8 cellular contexts compared by ENCODE assay signal in the genomic region with DNA sequence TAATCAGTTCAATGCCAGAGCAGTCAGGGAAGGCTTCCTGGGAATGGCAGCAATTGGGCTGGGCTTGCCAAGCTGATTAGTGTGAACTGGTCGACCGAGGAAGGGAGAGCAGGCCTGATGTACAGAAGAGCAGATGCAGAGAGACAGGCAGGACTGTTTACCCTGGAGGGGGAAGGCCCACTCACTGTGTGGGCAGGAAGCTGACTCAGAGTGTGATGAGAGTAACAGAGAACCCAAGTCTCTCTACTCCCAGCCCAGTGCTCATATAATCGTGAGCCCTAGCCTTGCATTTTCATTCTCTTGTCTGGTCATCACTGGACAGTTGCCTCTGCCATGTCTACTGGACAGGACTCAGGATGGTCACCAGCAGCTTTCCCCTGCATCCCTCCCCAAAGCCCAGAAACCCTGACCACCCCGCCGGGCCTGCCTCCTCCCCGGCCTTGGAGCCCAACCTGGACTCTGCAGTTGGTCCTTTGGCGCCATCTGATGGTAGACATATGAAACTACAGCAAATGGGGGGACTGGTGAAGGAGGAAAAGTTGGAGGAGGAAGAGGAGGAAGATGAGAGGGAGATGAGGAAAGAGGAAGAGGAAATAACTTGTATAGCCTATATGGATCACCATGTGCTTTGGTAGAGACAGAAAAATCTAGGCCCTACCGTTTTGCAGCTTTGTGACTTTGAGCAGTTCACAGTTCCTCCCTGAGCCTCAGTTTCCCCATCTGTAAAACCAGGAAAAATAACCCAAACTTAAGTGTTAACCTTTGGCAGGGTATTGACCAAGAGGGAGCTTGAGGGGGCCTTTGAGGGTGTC. TPM values are rescaled to one million over a fixed set of nuclear protein-coding genes. Genes with fewer than 3 reads are reported as not detected.
A peak's percentile ranks its signal among the peaks of the same experiment; 100 is the strongest.
DNase-seq lines count a peak whose midpoint lies in the region; ATAC-seq and TF ChIP-seq lines count a peak whose summit lies in the region.

No MANE protein-coding gene starts in this region.

- TF ChIP-seq CTCF in OCI-LY1 (IDR thresholded peaks at IDR 0.05; ENCODE audit: low read length), result peak; percentile 95
- TF ChIP-seq CTCF in esophagus squamous epithelium (IDR thresholded peaks at IDR 0.05), result peak; percentile 73 to 98 (median 95)
- peak; percentile 97 for TF ChIP-seq CTCF in type B pancreatic cell (conservative IDR thresholded peaks at IDR 0.05)

- H3K4me3 ChIP-seq in OCI-LY1 (ENCODE audit: low read depth, low read length, poor library complexity, severe bottlenecking) (no peak overlapping the region), esophagus squamous epithelium (peak overlapping the region in 1 of 4 donors; percentile 27), neuronal stem cell (ENCODE audit: low read length in 2 of 2) (no peak overlapping the region)

- no peaks in the 10 kb centered on the region for H3K36me3 ChIP-seq in OCI-LY1 (ENCODE audit: insufficient read depth, low read length)
- H3K36me3 ChIP-seq in esophagus squamous epithelium, result no peaks in the 10 kb centered on the region
- no peaks in the 10 kb centered on the region for H3K36me3 ChIP-seq in neuronal stem cell (replicated peaks in 1 of 2; ENCODE audit: control insufficient read depth in 2 of 2, insufficient read depth in 2 of 2, low read length in 2 of 2)

- H3F3A ChIP-seq in OCI-LY1 (ENCODE audit: insufficient read depth, low read length), result no peaks in the 10 kb centered on the region

- peak overlapping the region; percentile 6 for H3K23ac ChIP-seq in neuronal stem cell (ENCODE audit: low read depth, low read length, poor library complexity)

- peak overlapping the region; percentile 44 for H2BK5ac ChIP-seq in neuronal stem cell (ENCODE audit: low read length)

- H3K4me2 ChIP-seq in OCI-LY1 (ENCODE audit: low read length) (no peak overlapping the region), neuronal stem cell (ENCODE audit: insufficient read depth, low read length, poor library complexity, severe bottlenecking) (no peak overlapping the region)

- no peaks in the 10 kb centered on the region for H3K79me2 ChIP-seq in OCI-LY1 (ENCODE audit: insufficient read depth, low read length)

- H3K27me3 ChIP-seq in OCI-LY1 (ENCODE audit: insufficient read depth, low read length) (no peaks in the 10 kb centered on the region), esophagus squamous epithelium (peaks cover 0 to 25% (median 0%) of the 10 kb centered on the region in 4 donors), neuronal stem cell (ENCODE audit: control insufficient read depth in 3 of 3, insufficient read depth in 3 of 3, low read depth in 1 of 3, low read length in 3 of 3) (no peaks in the 10 kb centered on the region)

- WGBS in esophagus squamous epithelium, 2 donors, result 5 to 7% methylated on average over 7 to 8 of the region's 8 CpGs
- WGBS in neuronal stem cell (ENCODE audit: extremely low coverage in 2 of 2, insufficient read length in 2 of 2, insufficient replicate concordance in 1 of 2), 2 donors, result no CpG with 5 or more reads among the region's 8 CpGs

- no peaks in the 10 kb centered on the region for H3K36me3 Mint-ChIP-seq in type B pancreatic cell

- DNase-seq in Ammon's horn (ENCODE audit: low spot score) (peak; percentile 86), activated T-cell treated with anti-CD3 and anti-CD28 coated beads for 4 hours (peak; percentile 63), esophagus squamous epithelium (lab: John Stamatoyannopoulos, UW) (no peak), neuronal stem cell (ENCODE audit: low spot score) (peak; percentile 77), type B pancreatic cell (ENCODE audit: extremely low spot score, unreplicated experiment) (peak; percentile 72)

- no peak overlapping the region for H3K4me3 Mint-ChIP-seq in type B pancreatic cell

- H3K9ac ChIP-seq in OCI-LY1 (ENCODE audit: low read length) (no peak overlapping the region), neuronal stem cell (ENCODE audit: low read depth, low read length, poor library complexity) (no peak overlapping the region)

- H2BK15ac ChIP-seq in neuronal stem cell (ENCODE audit: low read length), result peak overlapping the region; percentile 64

- H3K79me1 ChIP-seq in neuronal stem cell (ENCODE audit: low read depth, low read length), result no peaks in the 10 kb centered on the region

- H3K9me2 ChIP-seq in OCI-LY1 (ENCODE audit: low read depth, low read length), result no peaks in the 10 kb centered on the region

- intact Hi-C loops in esophagus squamous epithelium (cut with DNase I), result loop anchor here (2.0 kb wide), 1 partner anchor 166 kb away; no protein-coding TSS in a partner anchor

- no peak overlapping the region for H3K27ac ChIP-seq in OCI-LY1 (ENCODE audit: low read depth, low read length, poor library complexity, severe bottlenecking)
- no peak overlapping the region for H3K27ac ChIP-seq in esophagus squamous epithelium
- no peak overlapping the region for H3K27ac ChIP-seq in neuronal stem cell (replicated peaks; ENCODE audit: low read length)

- H3K14ac ChIP-seq in neuronal stem cell (ENCODE audit: low read length), result peak overlapping the region; percentile 5

- H4K91ac ChIP-seq in neuronal stem cell (ENCODE audit: low read depth, low read length, poor library complexity), result no peak overlapping the region

- no peak overlapping the region for H3K27ac Mint-ChIP-seq in type B pancreatic cell

- no peak overlapping the region for H4K8ac ChIP-seq in neuronal stem cell (ENCODE audit: low read depth, low read length)

- peak overlapping the region; percentile 44 for H3K18ac ChIP-seq in neuronal stem cell (ENCODE audit: low read length)

- peak overlapping the region; percentile 67 for H2BK12ac ChIP-seq in neuronal stem cell (ENCODE audit: low read length)

- no peaks in the 10 kb centered on the region for H3K9me3 Mint-ChIP-seq in type B pancreatic cell

- no peak overlapping the region for H3K4ac ChIP-seq in neuronal stem cell (ENCODE audit: low read length)

- H2AFZ ChIP-seq in OCI-LY1 (ENCODE audit: low read length) (no peak overlapping the region), neuronal stem cell (ENCODE audit: low read length) (no peak overlapping the region)

- TF ChIP-seq POLR2A in esophagus squamous epithelium (IDR thresholded peaks at IDR 0.05), result no peak

- no peaks in the 10 kb centered on the region for H4K20me1 ChIP-seq in OCI-LY1 (ENCODE audit: insufficient read depth, low read length)

- H2BK120ac ChIP-seq in neuronal stem cell (ENCODE audit: low read depth, low read length), result peak overlapping the region; percentile 33

- peaks cover 37% of the 10 kb centered on the region for H3K27me3 Mint-ChIP-seq in type B pancreatic cell

- H3K9me3 ChIP-seq in OCI-LY1 (ENCODE audit: low read length) (no peaks in the 10 kb centered on the region), esophagus squamous epithelium (no peaks in the 10 kb centered on the region), neuronal stem cell (replicated peaks in 1 of 2; ENCODE audit: control insufficient read depth in 2 of 2, insufficient read depth in 1 of 2, low read depth in 1 of 2, low read length in 2 of 2) (no peaks in the 10 kb centered on the region)

- peak overlapping the region; percentile 76 for H2AK5ac ChIP-seq in neuronal stem cell (ENCODE audit: low read depth, low read length)

- H3K4me1 Mint-ChIP-seq in type B pancreatic cell (ENCODE audit: unreplicated experiment), result no peaks in the 10 kb centered on the region

- ATAC-seq in GM18867 (IDR thresholded peaks at IDR 0.05; ENCODE audit: unreplicated experiment), result peak; percentile 66
- peak; percentile 92 for ATAC-seq in HG03442 (IDR thresholded peaks at IDR 0.05; ENCODE audit: unreplicated experiment)

- H3K4me1 ChIP-seq in OCI-LY1 (ENCODE audit: insufficient read depth, low read length, severe bottlenecking) (no peaks in the 10 kb centered on the region), esophagus squamous epithelium (peaks cover 7 to 17% (median 8%) of the 10 kb centered on the region in 3 donors), neuronal stem cell (ENCODE audit: control insufficient read depth in 2 of 2, insufficient read depth in 1 of 2, low read depth in 1 of 2, low read length in 2 of 2) (peaks cover 0 to 7% of the 10 kb centered on the region in 2 donors)

RNA-seq across cellular contexts. Expression of gene PRDM11, which starts 43.4 kb away (rescaled TPM):
- total RNA-seq in esophagus squamous epithelium, result 10 to 100 TPM in 1 of 4 donors, 1 to 10 TPM in 3; 3.9 to 13.9 (median 5.1) TPM
- 2.6 TPM for polyA plus RNA-seq in neuronal stem cell (2013, experiment 1 of 2)
- 2.5 TPM for polyA plus RNA-seq in neuronal stem cell (2013, experiment 2 of 2)
- 13.6 and 24.0 TPM in 2 replicates for total RNA-seq in type B pancreatic cell (ENCODE audit: low replicate concordance)
